Comparison of ENCODE assay signal across 16 cellular contexts in genomic region chr12:17235996-17236395, GRCh38.
DNase-seq lines count a peak whose midpoint lies in the region; ATAC-seq, FAIRE-seq and TF ChIP-seq lines count a peak whose summit lies in the region.
"Had no signal": no experiment of that assay in that cellular context is flagged by ENCODE, and none has a peak within 500 bp of the region (broad histone marks: within the 10 kb centered on the region; RNA-seq: fewer than 3 reads in every experiment).

No MANE protein-coding gene starts in this region.

- H3K79me2 ChIP-seq in H1 (ENCODE audit: control insufficient read depth in 1 of 2, insufficient read depth in 2 of 2, low read length in 2 of 2), result no peaks in the 10 kb centered on the region

- no peak overlapping the region for H2BK120ac ChIP-seq in H1 (replicated peaks; ENCODE audit: low read depth, low read length)
- no peak overlapping the region for H2BK120ac ChIP-seq in neuronal stem cell (ENCODE audit: low read depth, low read length)

- no peak overlapping the region for H2BK12ac ChIP-seq in H1 (ENCODE audit: low read depth, low read length)
- no peak overlapping the region for H2BK12ac ChIP-seq in neuronal stem cell (ENCODE audit: low read length)

- H4K20me1 ChIP-seq in H1 (replicated peaks in 1 of 2; ENCODE audit: control insufficient read depth in 1 of 2, insufficient read depth in 2 of 2, low read length in 2 of 2), result no peaks in the 10 kb centered on the region
- H4K20me1 ChIP-seq: BLaER1 treated with 17β-estradiol and CSF1 and Interleukin-3, amounts not matched to agents 10 nM and 100 nM had no signal

- no peak overlapping the region for H3K4ac ChIP-seq in H1 (replicated peaks; ENCODE audit: insufficient read length, low read depth, low read length)
- no peak overlapping the region for H3K4ac ChIP-seq in neuronal stem cell (ENCODE audit: low read length)

- WGBS in H1 (ENCODE audit: extremely low coverage in 1 of 2, insufficient coverage in 1 of 2, insufficient read length in 1 of 2, insufficient replicate concordance in 2 of 2, low coverage in 1 of 2, low lambda C conversion rate in 2 of 2, missing lambda C conversion rate in 1 of 2), 2 experiments, result 71% methylated on average over 5 of the region's 5 CpGs; no CpG with 5 or more reads in 1 of the 2 experiments
- WGBS in neuronal stem cell (ENCODE audit: extremely low coverage in 2 of 2, insufficient read length in 2 of 2, insufficient replicate concordance in 1 of 2), 2 donors, result no CpG with 5 or more reads among the region's 5 CpGs

- TF ChIP-seq RAD21 in H1 (IDR thresholded peaks at IDR 0.05 in 1 of 2, conservative IDR thresholded peaks at IDR 0.05 in 1 of 2; ENCODE audit: low read depth in 2 of 2, low read length in 2 of 2), result no peak

- DNase-seq in H7, result peak; percentile 7
- DNase-seq in H1 (ENCODE audit: low read depth in 1 of 2, low spot score in 2 of 2), result no peak
- peak; percentile 17 for DNase-seq in iPS-NIHi11 (ENCODE audit: low spot score)
- no peak for DNase-seq in neuronal stem cell (ENCODE audit: low spot score)
- DNase-seq in NCI-H510A (lab: John Stamatoyannopoulos, UW), result no peak
- no peak for DNase-seq in left lobe of liver (ENCODE audit: low spot score)
- DNase-seq: Calu3; CD8-positive, alpha-beta T cell; DMS79 treated with DMSO at 0.1 percent for 48 hours; GF-D8; HFFc6; IMR-90 had no signal

- no peaks in the 10 kb centered on the region for H3K23me2 ChIP-seq in H1 (ENCODE audit: low read depth, low read length)

- H3K36me3 ChIP-seq in H7 (replicated peaks; ENCODE audit: control insufficient read depth, insufficient read depth, low read length), result no peaks in the 10 kb centered on the region
- H3K36me3 ChIP-seq in H1 (ENCODE audit: control insufficient read depth in 2 of 4, insufficient read depth in 4 of 4, low read length in 3 of 4), result no peaks in the 10 kb centered on the region
- H3K36me3 ChIP-seq in neuronal stem cell (replicated peaks in 1 of 2; ENCODE audit: control insufficient read depth in 2 of 2, insufficient read depth in 2 of 2, low read length in 2 of 2), result no peaks in the 10 kb centered on the region
- H3K36me3 ChIP-seq: BLaER1 treated with 17β-estradiol and CSF1 and Interleukin-3, amounts not matched to agents 10 nM and 100 nM had no signal

- no peak overlapping the region for H3K56ac ChIP-seq in H1 (replicated peaks; ENCODE audit: insufficient read length, low read depth, low read length)

- no peak overlapping the region for H3K27ac ChIP-seq in H1 (ENCODE audit: low read depth, low read length)
- H3K27ac ChIP-seq in neuronal stem cell (replicated peaks; ENCODE audit: low read length), result no peak overlapping the region
- H3K27ac ChIP-seq: BLaER1 treated with 17β-estradiol and CSF1 and Interleukin-3, amounts not matched to agents 10 nM and 100 nM had no signal

- no peaks in the 10 kb centered on the region for H3K9me3 ChIP-seq in H1 (ENCODE audit: insufficient read depth in 2 of 2, low read depth in 1 of 2, low read length in 1 of 2)
- H3K9me3 ChIP-seq in neuronal stem cell (replicated peaks in 1 of 2; ENCODE audit: control insufficient read depth in 2 of 2, insufficient read depth in 1 of 2, low read depth in 1 of 2, low read length in 2 of 2), result no peaks in the 10 kb centered on the region
- H3K9me3 ChIP-seq: BLaER1 treated with 17β-estradiol and CSF1 and Interleukin-3, amounts not matched to agents 10 nM and 100 nM had no signal

- no peak overlapping the region for H2AK5ac ChIP-seq in H1 (ENCODE audit: low read depth, low read length)
- H2AK5ac ChIP-seq in neuronal stem cell (ENCODE audit: low read depth, low read length), result no peak overlapping the region

- no peaks in the 10 kb centered on the region for H3K79me1 ChIP-seq in H1 (ENCODE audit: low read depth, low read length)
- no peaks in the 10 kb centered on the region for H3K79me1 ChIP-seq in neuronal stem cell (ENCODE audit: low read depth, low read length)

- H3K23ac ChIP-seq in H1 (ENCODE audit: insufficient read length) (no peak overlapping the region), neuronal stem cell (ENCODE audit: low read depth, low read length, poor library complexity) (no peak overlapping the region)

- no peak for TF ChIP-seq CTCF in H1 (IDR thresholded peaks at IDR 0.05; ENCODE audit: control extremely low read depth in 1 of 3, insufficient read depth in 1 of 3, low read depth in 1 of 3, low read length in 3 of 3)

- H3K9ac ChIP-seq in H1 (replicated peaks in 1 of 4; ENCODE audit: extremely low read depth in 1 of 4, low read depth in 3 of 4, low read length in 3 of 4), result no peak overlapping the region
- H3K9ac ChIP-seq in neuronal stem cell (ENCODE audit: low read depth, low read length, poor library complexity), result no peak overlapping the region
- H3K9ac ChIP-seq: BLaER1 treated with 17β-estradiol and CSF1 and Interleukin-3, amounts not matched to agents 10 nM and 100 nM had no signal

- no peak for TF ChIP-seq EP300 in H1 (IDR thresholded peaks at IDR 0.05; ENCODE audit: borderline replicate concordance in 1 of 2, low read depth in 2 of 2, low read length in 2 of 2)

- H4K8ac ChIP-seq in H1 (ENCODE audit: extremely low read depth, insufficient read depth, low read length) (no peak overlapping the region), neuronal stem cell (ENCODE audit: low read depth, low read length) (no peak overlapping the region)

- no peak overlapping the region for H3K18ac ChIP-seq in H1 (ENCODE audit: extremely low read depth, low read length)
- H3K18ac ChIP-seq in neuronal stem cell (ENCODE audit: low read length), result no peak overlapping the region

- H3K4me3 ChIP-seq in H7 (ENCODE audit: insufficient read depth, low read depth, low read length), result no peak overlapping the region
- H3K4me3 ChIP-seq in H1 (ENCODE audit: extremely low read depth in 1 of 4, insufficient read depth in 2 of 4, low read depth in 3 of 4, low read length in 4 of 4), result no peak overlapping the region
- H3K4me3 ChIP-seq in neuronal stem cell (ENCODE audit: low read length in 2 of 2), result no peak overlapping the region
- H3K4me3 ChIP-seq: BLaER1 treated with 17β-estradiol and CSF1 and Interleukin-3, amounts not matched to agents 10 nM and 100 nM had no signal

- H3K4me1 ChIP-seq in H1 (replicated peaks in 1 of 4; ENCODE audit: control insufficient read depth in 3 of 4, insufficient read depth in 4 of 4, low read length in 3 of 4) (peaks cover 0 to 5% (median 0%) of the 10 kb centered on the region in 4 experiments; a peak in 1 of 7 replicates), neuronal stem cell (ENCODE audit: control insufficient read depth in 2 of 2, insufficient read depth in 1 of 2, low read depth in 1 of 2, low read length in 2 of 2) (peaks cover 0 to 2% of the 10 kb centered on the region in 2 donors)
- H3K4me1 ChIP-seq: BLaER1 treated with 17β-estradiol and CSF1 and Interleukin-3, amounts not matched to agents 10 nM and 100 nM had no signal

- no peak overlapping the region for H2BK20ac ChIP-seq in H1 (ENCODE audit: low read length)

- TF ChIP-seq POLR2A in H1 (IDR thresholded peaks at IDR 0.05; ENCODE audit: control extremely low read depth in 1 of 2, low read depth in 2 of 2, low read length in 2 of 2), result no peak

- FAIRE-seq in H1 (lab: Jason Lieb, UNC), result peak; percentile 36
- FAIRE-seq: HTR-8/SVneo had no signal

- no peak for ATAC-seq in HG03342 (IDR thresholded peaks at IDR 0.05; ENCODE audit: unreplicated experiment)
- ATAC-seq in left lobe of liver, result no peak
- ATAC-seq: CD8-positive, alpha-beta T cell; HCT116 had no signal

- POLR2A ChIA-PET in H1 (lab: Charles Lee; ENCODE audit: partially characterized antibody), result no interaction called here

- H3K14ac ChIP-seq in H1 (ENCODE audit: insufficient read length), result no peak overlapping the region
- no peak overlapping the region for H3K14ac ChIP-seq in neuronal stem cell (ENCODE audit: low read length)

- H4K91ac ChIP-seq in H1 (replicated peaks; ENCODE audit: insufficient read length, low read length), result no peak overlapping the region
- no peak overlapping the region for H4K91ac ChIP-seq in neuronal stem cell (ENCODE audit: low read depth, low read length, poor library complexity)

- H3K27me3 ChIP-seq in H7 (ENCODE audit: control insufficient read depth, insufficient read depth, low read length) (no peaks in the 10 kb centered on the region), H1 (replicated peaks in 1 of 4; ENCODE audit: control insufficient read depth in 3 of 4, extremely low read depth in 1 of 4, insufficient read depth in 3 of 4, low read length in 3 of 4) (no peaks in the 10 kb centered on the region), neuronal stem cell (ENCODE audit: control insufficient read depth in 3 of 3, insufficient read depth in 3 of 3, low read depth in 1 of 3, low read length in 3 of 3) (no peaks in the 10 kb centered on the region)
- H3K27me3 ChIP-seq: BLaER1 treated with 17β-estradiol and CSF1 and Interleukin-3, amounts not matched to agents 10 nM and 100 nM had no signal

- H4K5ac ChIP-seq in H1 (ENCODE audit: insufficient read length, low read depth, low read length), result no peak overlapping the region

- H2AFZ ChIP-seq in H1 (ENCODE audit: low read length) (0 out of 2 replicates have a peak overlapping the region, but pooled peaks have one; percentile 33), neuronal stem cell (ENCODE audit: low read length) (peak overlapping the region; percentile 61)

- CTCF ChIA-PET in H1 (lab: Charles Lee; ENCODE audit: partially characterized antibody), result interaction anchor here (1.0 kb wide), 1 partner anchor 297 kb away, joined by 3 read pairs; no protein-coding TSS in a partner anchor

- H3K4me2 ChIP-seq in H1 (ENCODE audit: insufficient read depth in 1 of 2, low read depth in 2 of 2, low read length in 2 of 2) (0 out of 4 replicates have a peak overlapping the region, but pooled peaks of 1 of the 2 experiments have one; percentile 11), neuronal stem cell (ENCODE audit: insufficient read depth, low read length, poor library complexity, severe bottlenecking) (no peak overlapping the region)
- H3K4me2 ChIP-seq: BLaER1 treated with 17β-estradiol and CSF1 and Interleukin-3, amounts not matched to agents 10 nM and 100 nM had no signal

- H2BK5ac ChIP-seq in H1 (ENCODE audit: low read depth, low read length), result no peak overlapping the region
- H2BK5ac ChIP-seq in neuronal stem cell (ENCODE audit: low read length), result no peak overlapping the region

- no peak overlapping the region for H2BK15ac ChIP-seq in H1 (ENCODE audit: low read length)
- no peak overlapping the region for H2BK15ac ChIP-seq in neuronal stem cell (ENCODE audit: low read length)

TF ChIP-seq in H1, 55 proteins besides CTCF, POLR2A, EP300 and RAD21:
- TF ChIP-seq POU5F1 (IDR thresholded peaks at IDR 0.05; ENCODE audit: low read depth, low read length) (no peak), CHD2 (IDR thresholded peaks at IDR 0.05; ENCODE audit: low read length) (no peak), SP1 (IDR thresholded peaks at IDR 0.05; ENCODE audit: low read depth, low read length) (peak; percentile 71)

Comparison
In these comparisons a context has a peak if more than half of its experiments do, and no peak if none do; other contexts are left out.
1. DNase-seq: peak in H7 (single experiment) and iPS-NIHi11 (single experiment); none in H1 (0 of 2), neuronal stem cell (single experiment), NCI-H510A (single experiment) and left lobe of liver (single experiment).